18 cellular contexts compared by ENCODE assay signal in genomic region chr2:36555789-36556188, GRCh38.
"Had no signal": no experiment of that assay in that cellular context is flagged by ENCODE, and none has a peak within 500 bp of the region (broad histone marks: within the 10 kb centered on the region; RNA-seq: fewer than 3 reads in every experiment).

No MANE protein-coding gene starts in this region.

- ATAC-seq: gastrocnemius medialis; heart left ventricle; left colon; lower lobe of right lung; pancreas; stimulated activated naive B cell treated with anti-CD40 and anti-IgM and Interleukin-4, amounts not matched to agents 10 μg/mL and 1 μg/mL and 100 μg/mL, for 72 hours had no signal

- H3K4me3 Mint-ChIP-seq: activated naive CD8-positive, alpha-beta T cell treated with anti-CD3 and anti-CD28 coated beads, Interleukin-2, amount 10 ng/mL, durations not matched to agents 7 days and 5 days; activated T-helper 1 cell treated with anti-CD3 and anti-CD28 coated beads, Interleukin-12 subunit alpha, Interleukin-12 subunit beta, Interleukin-2, Interleukin-4 antibody, amounts not matched to agents 30 ng/mL and 10 ng/mL and 1 ng/mL, durations not matched to agents 14 hours and 24 hours and 36 hours; mesothelial cell of epicardium; neural crest cell; stimulated activated naive B cell treated with anti-CD40 and anti-IgM and Interleukin-4, amounts not matched to agents 10 μg/mL and 1 μg/mL and 100 μg/mL, for 72 hours; T-helper 2 cell treated with Interferon-gamma antibody and Interleukin-4, amounts not matched to agents 5 μg/mL and 100 μg/mL, for 36 hours; type B pancreatic cell had no signal

- FAIRE-seq: bronchial epithelial cell, pancreas had no signal

- H3K27me3 ChIP-seq: gastrocnemius medialis, heart left ventricle, pancreas had no signal

- H3K4me1 ChIP-seq: gastrocnemius medialis had no signal

- H3K27ac Mint-ChIP-seq: activated naive CD8-positive, alpha-beta T cell treated with anti-CD3 and anti-CD28 coated beads, Interleukin-2, amount 10 ng/mL, durations not matched to agents 7 days and 5 days; activated T-helper 1 cell treated with anti-CD3 and anti-CD28 coated beads, Interleukin-12 subunit alpha, Interleukin-12 subunit beta, Interleukin-2, Interleukin-4 antibody, amounts not matched to agents 30 ng/mL and 10 ng/mL and 1 ng/mL, durations not matched to agents 14 hours and 24 hours and 36 hours; mesothelial cell of epicardium; stimulated activated naive B cell treated with anti-CD40 and anti-IgM and Interleukin-4, amounts not matched to agents 10 μg/mL and 1 μg/mL and 100 μg/mL, for 72 hours; T-helper 2 cell treated with Interferon-gamma antibody and Interleukin-4, amounts not matched to agents 5 μg/mL and 100 μg/mL, for 36 hours; type B pancreatic cell had no signal

- DNase-seq: activated CD4-positive, alpha-beta T cell treated with anti-CD3 and anti-CD28 coated beads, Interleukin-2, amount 50 U/mL, for 1 hour; activated CD8-positive, alpha-beta memory T cell treated with anti-CD3 and anti-CD28 coated beads for 24 hours; activated naive CD4-positive, alpha-beta T cell; activated naive CD8-positive, alpha-beta T cell treated with anti-CD3 and anti-CD28 coated beads, Interleukin-2, amount 10 ng/mL, durations not matched to agents 7 days and 5 days; anterior cingulate cortex; gastrocnemius medialis; heart left ventricle; left colon; lower lobe of right lung; pancreas; stimulated activated CD4-positive, alpha-beta T cell treated with anti-CD3 and anti-CD28 coated beads, Interleukin-4, amount 100 ng/mL, for 1 hour; stimulated activated naive B cell treated with anti-CD40 and anti-IgM and Interleukin-4, amounts not matched to agents 10 μg/mL and 1 μg/mL and 100 μg/mL, for 72 hours had no signal

- H3K4me3 ChIP-seq: gastrocnemius medialis, heart left ventricle, lower lobe of right lung, pancreas had no signal

- H3K4me1 Mint-ChIP-seq: activated naive CD8-positive, alpha-beta T cell treated with anti-CD3 and anti-CD28 coated beads, Interleukin-2, amount 10 ng/mL, durations not matched to agents 7 days and 5 days; neural crest cell had no signal

- H3K27me3 Mint-ChIP-seq: activated naive CD8-positive, alpha-beta T cell treated with anti-CD3 and anti-CD28 coated beads, Interleukin-2, amount 10 ng/mL, durations not matched to agents 7 days and 5 days; stimulated activated naive B cell treated with anti-CD40 and anti-IgM and Interleukin-4, amounts not matched to agents 10 μg/mL and 1 μg/mL and 100 μg/mL, for 72 hours; type B pancreatic cell had no signal

- H3K27ac ChIP-seq: heart left ventricle, lower lobe of right lung, pancreas had no signal

- H3K9me3 ChIP-seq: gastrocnemius medialis, heart left ventricle, lower lobe of right lung, pancreas had no signal

- H3K9me3 Mint-ChIP-seq: activated naive CD8-positive, alpha-beta T cell treated with anti-CD3 and anti-CD28 coated beads, Interleukin-2, amount 10 ng/mL, durations not matched to agents 7 days and 5 days; activated T-helper 1 cell treated with anti-CD3 and anti-CD28 coated beads, Interleukin-12 subunit alpha, Interleukin-12 subunit beta, Interleukin-2, Interleukin-4 antibody, amounts not matched to agents 30 ng/mL and 10 ng/mL and 1 ng/mL, durations not matched to agents 14 hours and 24 hours and 36 hours; mesothelial cell of epicardium; neural crest cell; stimulated activated naive B cell treated with anti-CD40 and anti-IgM and Interleukin-4, amounts not matched to agents 10 μg/mL and 1 μg/mL and 100 μg/mL, for 72 hours; T-helper 2 cell treated with Interferon-gamma antibody and Interleukin-4, amounts not matched to agents 5 μg/mL and 100 μg/mL, for 36 hours; type B pancreatic cell had no signal
